1 cellular context compared by ENCODE assay signal in the genomic region with DNA sequence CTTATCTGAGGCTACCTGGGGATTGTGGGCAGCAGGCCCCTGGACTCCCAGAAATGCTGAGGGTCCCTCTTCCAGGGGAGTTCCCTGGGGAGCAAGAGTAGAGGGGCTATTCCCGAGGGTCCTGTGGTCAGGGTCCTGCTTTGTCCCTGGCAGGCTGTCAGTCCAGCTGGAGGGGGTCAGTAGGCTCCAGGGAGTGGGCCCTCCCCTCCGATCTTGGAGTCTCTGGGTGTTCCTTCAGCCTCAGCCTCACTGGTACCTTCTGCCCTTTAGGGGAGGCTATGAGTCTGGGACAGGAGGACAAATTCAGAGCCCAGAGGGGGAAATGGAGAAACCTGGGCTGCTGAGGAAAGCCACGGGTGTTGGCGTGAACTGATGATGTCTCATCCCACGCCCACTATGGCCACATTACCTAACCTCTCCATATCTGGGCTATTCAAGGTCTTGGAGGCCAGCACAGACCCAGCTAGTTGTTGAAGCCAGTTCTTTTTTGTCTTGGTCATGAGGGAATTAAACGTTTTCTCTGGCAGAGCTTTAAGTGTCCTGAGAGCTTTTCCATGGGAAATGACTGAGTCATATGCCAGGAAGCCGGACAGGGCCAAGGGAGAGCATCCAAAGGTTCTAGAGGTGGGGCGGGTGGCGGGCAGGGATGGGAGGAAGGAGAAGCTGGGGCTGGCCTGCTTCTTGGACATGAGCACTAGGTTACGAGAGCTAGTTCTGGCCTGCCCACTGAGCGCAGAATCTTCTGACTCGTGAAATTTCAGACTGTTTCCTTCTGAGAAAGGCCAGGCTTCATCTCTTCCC.
TF ChIP-seq lines count a peak whose summit lies in the region.

No MANE protein-coding gene starts in this region.

TF ChIP-seq in IMR-90, 13 proteins besides CTCF, POLR2A, EP300 and RAD21 (continued from another document):
- TF ChIP-seq MAZ (IDR thresholded peaks at IDR 0.05; ENCODE audit: borderline replicate concordance, low read depth, low read length) (no peak), FOS (IDR thresholded peaks at IDR 0.05; ENCODE audit: low read depth, low read length) (no peak), CEBPB (IDR thresholded peaks at IDR 0.05; ENCODE audit: low read depth, low read length) (no peak), MAFK (IDR thresholded peaks at IDR 0.05; ENCODE audit: low read depth, low read length) (no peak), SMC3 (IDR thresholded peaks at IDR 0.05; ENCODE audit: low read depth, low read length) (no peak)
- TF ChIP-seq, protein P1, sequence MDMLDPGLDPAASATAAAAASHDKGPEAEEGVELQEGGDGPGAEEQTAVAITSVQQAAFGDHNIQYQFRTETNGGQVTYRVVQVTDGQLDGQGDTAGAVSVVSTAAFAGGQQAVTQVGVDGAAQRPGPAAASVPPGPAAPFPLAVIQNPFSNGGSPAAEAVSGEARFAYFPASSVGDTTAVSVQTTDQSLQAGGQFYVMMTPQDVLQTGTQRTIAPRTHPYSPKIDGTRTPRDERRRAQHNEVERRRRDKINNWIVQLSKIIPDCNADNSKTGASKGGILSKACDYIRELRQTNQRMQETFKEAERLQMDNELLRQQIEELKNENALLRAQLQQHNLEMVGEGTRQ (IDR thresholded peaks at IDR 0.05; ENCODE audit: low read depth, low read length): no peak
